ENCODE assay signal across 20 cellular contexts in the genomic region with DNA sequence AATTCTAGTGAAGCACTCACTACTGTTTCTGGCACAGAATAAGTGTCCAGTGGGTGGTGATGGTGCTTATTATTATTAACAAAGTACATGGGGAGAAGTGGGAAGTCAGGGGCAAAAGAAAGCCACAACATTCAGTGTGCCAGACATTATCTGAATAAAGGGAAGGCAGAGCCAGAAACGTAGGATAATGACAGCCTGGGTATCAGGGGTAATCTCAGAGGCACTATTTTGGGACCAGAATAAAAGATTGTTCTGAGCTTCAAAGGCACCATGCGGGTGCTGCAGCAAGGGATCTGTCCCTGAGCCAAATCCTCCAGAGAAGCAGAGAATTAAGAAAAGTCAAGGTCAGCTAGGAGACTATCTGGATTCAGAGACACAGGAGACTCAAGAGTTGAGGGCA.
DNase-seq lines count a peak whose midpoint lies in the region; ATAC-seq and TF ChIP-seq lines count a peak whose summit lies in the region.
"Had no signal": no experiment of that assay in that cellular context is flagged by ENCODE, and none has a peak within 500 bp of the region (broad histone marks: within the 10 kb centered on the region; RNA-seq: fewer than 3 reads in every experiment).

No MANE protein-coding gene starts in this region.

- H3K18ac ChIP-seq in trophoblast cell (ENCODE audit: low read length): no peak overlapping the region

- CTCF ChIA-PET in activated CD8-positive, alpha-beta memory T cell treated with anti-CD3 and anti-CD28 coated beads, Interleukin-2, amount 10 ng/mL, durations not matched to agents 7 days and 5 days (lab: Charles Lee): interaction anchor here (2.2 kb wide), 1 partner anchor 12 kb away, joined by 10 read pairs; no protein-coding TSS in a partner anchor
- CTCF ChIA-PET in T-cell (lab: Charles Lee): no interaction called here

- H3K36me3 ChIP-seq in heart right ventricle (no peaks in the 10 kb centered on the region), trophoblast cell (ENCODE audit: control insufficient read depth in 1 of 2, insufficient read depth in 2 of 2, low read length in 2 of 2) (no peaks in the 10 kb centered on the region)

- no peak overlapping the region for H3K9ac ChIP-seq in trophoblast cell (ENCODE audit: low read length)
- H3K9ac ChIP-seq: KMS-11 had no signal

- no peak overlapping the region for H2AFZ ChIP-seq in trophoblast cell (ENCODE audit: insufficient read depth, low read length, poor library complexity)

- H2AK5ac ChIP-seq in trophoblast cell (ENCODE audit: low read length): no peak overlapping the region

- H3K4me1 ChIP-seq in heart right ventricle: peaks cover 0 to 19% (median 3%) of the 10 kb centered on the region in 9 donors
- peaks cover 0 to 1% of the 10 kb centered on the region in 2 experiments for H3K4me1 ChIP-seq in trophoblast cell (ENCODE audit: control insufficient read depth in 1 of 2, insufficient read depth in 2 of 2, low read length in 2 of 2)

- H3K79me2 ChIP-seq in trophoblast cell (ENCODE audit: control insufficient read depth, insufficient read depth, low read length, poor library complexity): no peaks in the 10 kb centered on the region

- no peaks in the 10 kb centered on the region for H3K27me3 ChIP-seq in heart right ventricle
- H3K27me3 ChIP-seq in trophoblast cell (ENCODE audit: insufficient read depth, low read length): no peaks in the 10 kb centered on the region

- H3K9me3 Mint-ChIP-seq in activated CD8-positive, alpha-beta memory T cell treated with anti-CD3 and anti-CD28 coated beads, Interleukin-2, amount 10 ng/mL, durations not matched to agents 7 days and 5 days (ENCODE audit: low read depth): no peaks in the 10 kb centered on the region
- no peaks in the 10 kb centered on the region for H3K9me3 Mint-ChIP-seq in T-cell

- no peak overlapping the region for H4K91ac ChIP-seq in trophoblast cell (ENCODE audit: low read depth, low read length)

- H3K4me3 ChIP-seq in heart right ventricle (no peak overlapping the region), trophoblast cell (ENCODE audit: low read depth, low read length) (no peak overlapping the region)

- no peak overlapping the region for H3K27ac Mint-ChIP-seq in activated CD8-positive, alpha-beta memory T cell treated with anti-CD3 and anti-CD28 coated beads, Interleukin-2, amount 10 ng/mL, durations not matched to agents 7 days and 5 days
- peak overlapping the region; percentile 25 to 32 for H3K27ac Mint-ChIP-seq in T-cell
- H3K27ac Mint-ChIP-seq: CD14-positive monocyte had no signal

- no peak overlapping the region for H4K8ac ChIP-seq in trophoblast cell (ENCODE audit: low read depth, low read length)

- no peak overlapping the region for H3K4me2 ChIP-seq in trophoblast cell (ENCODE audit: low read length)
- H3K4me2 ChIP-seq: KMS-11 had no signal

- H3K9me3 ChIP-seq in heart right ventricle (no peaks in the 10 kb centered on the region), trophoblast cell (ENCODE audit: insufficient read depth, low read depth, low read length) (no peaks in the 10 kb centered on the region)

- H3K27ac ChIP-seq in heart right ventricle: peak overlapping the region; percentile 5 to 90 (median 82)
- no peak overlapping the region for H3K27ac ChIP-seq in trophoblast cell (ENCODE audit: low read depth, low read length)
- H3K27ac ChIP-seq: KMS-11 had no signal

- intact Hi-C loops in heart right ventricle (cut with DNase I): no loop called here

- no peak overlapping the region for H3K23ac ChIP-seq in trophoblast cell (ENCODE audit: low read length)

- WGBS in heart right ventricle, 2 donors: 20 to 36% methylated on average over 2 of the region's 2 CpGs
- no CpG with 5 or more reads among the region's 2 CpGs for WGBS in trophoblast cell (ENCODE audit: extremely low coverage, insufficient coverage, insufficient read length)

- peak; percentile 9 for DNase-seq in activated CD8-positive, alpha-beta memory T cell treated with anti-CD3 and anti-CD28 coated beads for 24 hours
- DNase-seq in activated CD8-positive, alpha-beta memory T cell treated with anti-CD3 and anti-CD28 coated beads, Interleukin-2, amount 10 ng/mL, durations not matched to agents 7 days and 5 days: no peak
- DNase-seq in T-cell (no peak), heart right ventricle (no peak), trophoblast cell (no peak), SHP77 (lab: John Stamatoyannopoulos, UW) (no peak)
- no peak for DNase-seq in activated naive CD4-positive, alpha-beta T cell (lab: John Stamatoyannopoulos, UW)
- DNase-seq: DMS79, GF-D8, GOT3, MM.1S, NCI-H1105, NCI-H1694 treated with DMSO at 0.1 percent for 48 hours, NCI-H446 treated with DMSO at 0.1 percent for 48 hours, NCI-H82, SIG-M5 had no signal

- peak overlapping the region; percentile 10 for H2BK12ac ChIP-seq in trophoblast cell (ENCODE audit: low read length)

- H2BK120ac ChIP-seq in trophoblast cell (ENCODE audit: insufficient read depth, low read length, poor library complexity): no peak overlapping the region

- H3K79me1 ChIP-seq in trophoblast cell (ENCODE audit: low read length): peaks cover 2% of the 10 kb centered on the region

- H4K12ac ChIP-seq in trophoblast cell (ENCODE audit: low read depth, low read length): no peak overlapping the region

- no peaks in the 10 kb centered on the region for H3K36me3 Mint-ChIP-seq in activated CD8-positive, alpha-beta memory T cell treated with anti-CD3 and anti-CD28 coated beads, Interleukin-2, amount 10 ng/mL, durations not matched to agents 7 days and 5 days
- H3K36me3 Mint-ChIP-seq in T-cell: no peaks in the 10 kb centered on the region
- H3K36me3 Mint-ChIP-seq: CD14-positive monocyte had no signal

- H3K4me1 Mint-ChIP-seq in activated CD8-positive, alpha-beta memory T cell treated with anti-CD3 and anti-CD28 coated beads, Interleukin-2, amount 10 ng/mL, durations not matched to agents 7 days and 5 days: peaks cover 10% of the 10 kb centered on the region
- H3K4me1 Mint-ChIP-seq in T-cell: peaks cover 61 to 88% (median 67%) of the 10 kb centered on the region in 3 donors
- H3K4me1 Mint-ChIP-seq: CD14-positive monocyte had no signal

- H3K4me3 Mint-ChIP-seq in activated CD8-positive, alpha-beta memory T cell treated with anti-CD3 and anti-CD28 coated beads, Interleukin-2, amount 10 ng/mL, durations not matched to agents 7 days and 5 days: no peak overlapping the region
- H3K4me3 Mint-ChIP-seq in T-cell: peak overlapping the region in 1 of 3 donors; percentile 6
- H3K4me3 Mint-ChIP-seq: CD14-positive monocyte had no signal

- no peak overlapping the region for H3K14ac ChIP-seq in trophoblast cell (ENCODE audit: low read length)

- POLR2A ChIA-PET in T-cell (lab: Charles Lee): no interaction called here

- ATAC-seq in activated CD8-positive, alpha-beta memory T cell treated with anti-CD3 and anti-CD28 coated beads, Interleukin-2, amount 10 ng/mL, durations not matched to agents 7 days and 5 days: no peak
- ATAC-seq in T-cell (replicated peaks in 1 of 4): no peak
- ATAC-seq in heart right ventricle: peak in 7 of 8 donors; percentile 44 to 81 (median 65)
- ATAC-seq in HG03095 (IDR thresholded peaks at IDR 0.05; ENCODE audit: unreplicated experiment): no peak
- ATAC-seq: Panc1 had no signal

- H2BK5ac ChIP-seq in trophoblast cell (ENCODE audit: low read depth, low read length, poor library complexity): no peak overlapping the region

- H3K27me3 Mint-ChIP-seq in activated CD8-positive, alpha-beta memory T cell treated with anti-CD3 and anti-CD28 coated beads, Interleukin-2, amount 10 ng/mL, durations not matched to agents 7 days and 5 days: no peaks in the 10 kb centered on the region
- H3K27me3 Mint-ChIP-seq in T-cell: no peaks in the 10 kb centered on the region

- no peak overlapping the region for H3K4ac ChIP-seq in trophoblast cell (ENCODE audit: low read depth, low read length)

- no peak for TF ChIP-seq CTCF in heart right ventricle (IDR thresholded peaks at IDR 0.05)

Comparison
In these comparisons a context has a peak if more than half of its experiments do, and no peak if none do; other contexts are left out.
1. ATAC-seq: peak in heart right ventricle (7 of 8); none in activated CD8-positive, alpha-beta memory T cell treated with anti-CD3 and anti-CD28 coated beads, Interleukin-2, amount 10 ng/mL, durations not matched to agents 7 days and 5 days (single experiment), T-cell (0 of 4) and HG03095 (single experiment).